In genomic region chr4:87422104-87423052, GRCh38 we compare ENCODE assay signal across 8 cellular contexts. TPM values are rescaled to one million over a fixed set of nuclear protein-coding genes. Genes with fewer than 3 reads are reported as not detected.
DNase-seq lines count a peak whose midpoint lies in the region; ATAC-seq and TF ChIP-seq lines count a peak whose summit lies in the region.

NUDT9 (plus strand) TSS chr4:87422573; CDS start chr4:87422906, 333 bp downstream.

- peak within 1 kb of the TSS; percentile 99 for H3K4me3 Mint-ChIP-seq in activated T-helper 17 cell treated with anti-CD3 and anti-CD28 coated beads, Interleukin-2, amount 50 U/mL, for 72 hours
- H3K4me3 Mint-ChIP-seq in naive thymus-derived CD8-positive, alpha-beta T cell: peak within 1 kb of the TSS; percentile 84 to 100 (median 99)

- H3K36me3 ChIP-seq in fibroblast of lung (ENCODE audit: control insufficient read depth, insufficient read depth, low read length): no peaks in the 10 kb centered on the region

- peaks cover 7% of the 10 kb centered on the region for H3K4me1 Mint-ChIP-seq in activated T-helper 17 cell treated with anti-CD3 and anti-CD28 coated beads, Interleukin-2, amount 50 U/mL, for 72 hours
- peaks cover 3 to 46% (median 38%) of the 10 kb centered on the region in 4 donors for H3K4me1 Mint-ChIP-seq in naive thymus-derived CD8-positive, alpha-beta T cell

- no peaks in the 10 kb centered on the region for H4K20me1 ChIP-seq in fibroblast of lung (ENCODE audit: control insufficient read depth, extremely low read depth, insufficient read depth, low read length)

- H3K27ac ChIP-seq in RWPE1 (peak within 1 kb of the TSS; percentile 96), fibroblast of lung (ENCODE audit: insufficient read depth, low read length) (peak within 1 kb of the TSS; percentile 79)

- peak within 1 kb of the TSS; percentile 62 for H3K9ac ChIP-seq in fibroblast of lung (ENCODE audit: insufficient read depth, low read length)

- POLR2A ChIA-PET in RWPE1 (lab: Yijun Ruan, JAX; ENCODE audit: low non-redundant PET): interaction anchor here (0.8 kb wide), 1 partner anchor 40 kb away, joined by 3 read pairs; no protein-coding TSS in a partner anchor
- POLR2A ChIA-PET in naive thymus-derived CD8-positive, alpha-beta T cell (lab: Charles Lee): interaction anchor here (0.6 to 3.6 kb wide), 9 partner anchors 15 to 202 kb away, joined by 3 to 60 read pairs (median 3); partner anchors contain the start of gene HSD17B11

- peaks cover 27% of the 10 kb centered on the region for H3K79me2 ChIP-seq in fibroblast of lung (ENCODE audit: control insufficient read depth, insufficient read depth, low read length)

- peak within 1 kb of the TSS; percentile 80 for H2AFZ ChIP-seq in fibroblast of lung (ENCODE audit: low read length)

- no peaks in the 10 kb centered on the region for H3K27me3 Mint-ChIP-seq in activated T-helper 17 cell treated with anti-CD3 and anti-CD28 coated beads, Interleukin-2, amount 50 U/mL, for 72 hours
- H3K27me3 Mint-ChIP-seq in naive thymus-derived CD8-positive, alpha-beta T cell: peaks cover 0 to 2% (median 0%) of the 10 kb centered on the region in 5 donors

- H3K4me1 ChIP-seq in fibroblast of lung (ENCODE audit: control insufficient read depth, extremely low read depth, insufficient read depth, low read length): peaks cover 5% of the 10 kb centered on the region

- H3K36me3 Mint-ChIP-seq in activated T-helper 17 cell treated with anti-CD3 and anti-CD28 coated beads, Interleukin-2, amount 50 U/mL, for 72 hours (ENCODE audit: low read depth): peaks cover 6% of the 10 kb centered on the region
- peaks cover 0 to under 1% (median 0%) of the 10 kb centered on the region in 3 donors for H3K36me3 Mint-ChIP-seq in naive thymus-derived CD8-positive, alpha-beta T cell

- no peaks in the 10 kb centered on the region for H3K9me3 ChIP-seq in fibroblast of lung (ENCODE audit: control insufficient read depth, insufficient read depth, low read depth, low read length)

- peak; percentile 84 for ATAC-seq in activated T-helper 17 cell treated with anti-CD3 and anti-CD28 coated beads, Interleukin-2, amount 50 U/mL, for 72 hours (replicated peaks)
- ATAC-seq in naive thymus-derived CD8-positive, alpha-beta T cell: peak; percentile 87 to 88

- H3K27me3 ChIP-seq in fibroblast of lung (ENCODE audit: control insufficient read depth, insufficient read depth, low read length): no peaks in the 10 kb centered on the region

- H3K27ac Mint-ChIP-seq in activated T-helper 17 cell treated with anti-CD3 and anti-CD28 coated beads, Interleukin-2, amount 50 U/mL, for 72 hours: peak within 1 kb of the TSS; percentile 98
- H3K27ac Mint-ChIP-seq in naive thymus-derived CD8-positive, alpha-beta T cell: peak within 1 kb of the TSS; percentile 98 to 100 (median 100)

- CTCF ChIA-PET in RWPE1 (lab: Yijun Ruan, JAX): interaction anchor here (0.6 to 0.7 kb wide), 4 partner anchors 60 to 230 kb away, joined by 3 read pairs; no protein-coding TSS in a partner anchor

- H3K4me3 ChIP-seq in LNCaP clone FGC (ENCODE audit: low read depth, low read length) (peak within 1 kb of the TSS; percentile 86), fibroblast of lung (replicated peaks in 1 of 4; ENCODE audit: control extremely low read depth in 1 of 4, insufficient read depth in 1 of 4, low read depth in 3 of 4, low read length in 4 of 4) (peak within 1 kb of the TSS; percentile 76 to 97 (median 80))

- H3K4me2 ChIP-seq in fibroblast of lung (ENCODE audit: extremely low read depth, insufficient read depth, low read length): peak within 1 kb of the TSS; percentile 82

- TF ChIP-seq CTCF in LNCaP clone FGC (IDR thresholded peaks at IDR 0.05; ENCODE audit: control insufficient read depth, extremely low read depth, insufficient read depth) (no peak), RWPE1 (conservative IDR thresholded peaks at IDR 0.05; ENCODE audit: low read depth) (no peak), fibroblast of lung (conservative IDR thresholded peaks at IDR 0.05 in 1 of 2, IDR thresholded peaks at IDR 0.05 in 1 of 2; ENCODE audit: low read depth in 1 of 2, low read length in 2 of 2) (no peak)

- no peaks in the 10 kb centered on the region for H3K9me3 Mint-ChIP-seq in activated T-helper 17 cell treated with anti-CD3 and anti-CD28 coated beads, Interleukin-2, amount 50 U/mL, for 72 hours
- H3K9me3 Mint-ChIP-seq in naive thymus-derived CD8-positive, alpha-beta T cell: peaks cover 0 to under 1% (median 0%) of the 10 kb centered on the region in 9 donors

- DNase-seq in EL: peak; percentile 96
- peak; percentile 82 for DNase-seq in GOT3 (lab: John Stamatoyannopoulos, UW)
- peak; percentile 92 for DNase-seq in LNCaP clone FGC (ENCODE audit: low read depth)
- peak; percentile 89 for DNase-seq in RWPE1 (ENCODE audit: low spot score)
- DNase-seq in fibroblast of lung (ENCODE audit: low read depth in 2 of 2): peak; percentile 97 to 98
- DNase-seq in naive thymus-derived CD8-positive, alpha-beta T cell: peak; percentile 79 to 98 (median 86)
- peak; percentile 81 to 91 (median 88) for DNase-seq in stimulated activated naive CD4-positive, alpha-beta T cell (lab: John Stamatoyannopoulos, UW)

RNA-seq across cellular contexts. Expression of gene NUDT9, which starts in this region (rescaled TPM):
- 1 to 10 TPM; 4.4 to 9.8 TPM for total RNA-seq in activated T-helper 17 cell treated with anti-CD3 and anti-CD28 coated beads, Interleukin-2, amount 50 U/mL, for 72 hours
- total RNA-seq in fibroblast of lung: 16.4 and 18.8 TPM in 2 replicates
- polyA plus RNA-seq in fibroblast of lung: 28.8 and 29.2 TPM in 2 replicates
- 25.1 and 27.6 TPM in 2 replicates for polyA plus RNA-seq in fibroblast of lung (2012)
- polyA minus RNA-seq in fibroblast of lung (ENCODE audit: low replicate concordance): 5.5 and 12.6 TPM in 2 replicates
- 10 to 100 TPM; 18.1 to 18.8 TPM for total RNA-seq in naive thymus-derived CD8-positive, alpha-beta T cell
- 10 to 100 TPM; 23.3 to 28.1 (median 26.9) TPM for polyA plus RNA-seq in naive thymus-derived CD8-positive, alpha-beta T cell

Comparison
In these comparisons a context has a peak if more than half of its experiments do, and no peak if none do; other contexts are left out.
1. Peak in every context shown above with its lines: DNase-seq, ATAC-seq, H3K4me3 ChIP-seq and H3K27ac ChIP-seq.